Comparison of ENCODE assay signal across 1 cellular context in the genomic region with DNA sequence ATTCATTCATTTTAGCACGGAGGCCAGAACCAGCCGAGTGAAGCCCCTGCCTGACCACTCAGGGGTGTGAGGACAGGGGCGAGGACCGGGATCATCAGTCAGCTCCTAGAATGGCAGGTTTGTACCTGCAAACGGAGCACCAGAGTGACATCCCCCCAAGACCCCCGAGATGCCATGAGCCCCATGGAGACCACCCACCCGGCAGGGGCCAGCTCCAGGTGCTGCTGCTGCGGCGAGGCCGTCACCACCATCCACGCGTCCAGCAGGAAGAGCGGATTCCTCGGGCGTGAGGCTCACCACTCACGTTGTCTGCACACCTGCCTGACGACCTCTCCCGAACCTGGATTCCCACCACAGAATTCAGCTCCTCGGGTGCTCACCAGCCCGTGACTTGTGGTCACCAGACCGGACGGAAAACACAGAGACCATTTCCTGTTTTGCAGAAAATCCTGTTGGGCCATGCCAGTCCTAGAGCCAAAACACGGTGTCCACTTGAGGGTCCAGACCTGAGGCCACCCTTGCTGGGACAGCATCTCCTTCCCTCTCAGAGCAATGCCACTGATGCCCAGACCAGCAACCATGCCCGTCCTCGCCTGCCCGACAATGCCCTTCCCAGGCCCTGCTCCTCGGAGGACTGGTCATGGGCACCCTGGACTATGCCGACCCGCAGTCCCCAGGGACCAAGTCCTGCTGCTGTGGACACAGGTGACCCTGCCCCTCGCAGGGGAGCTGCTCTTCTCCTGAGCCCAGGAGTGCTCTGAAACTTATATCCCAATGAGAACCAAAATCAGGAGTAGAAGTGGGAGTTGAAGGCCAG.
TF ChIP-seq lines count a peak whose summit lies in the region.

No MANE protein-coding gene starts in this region.

TF ChIP-seq in WTC11, 78 proteins besides CTCF, POLR2A, EP300 and RAD21 (continued from another document):
- TF ChIP-seq, protein P1, sequence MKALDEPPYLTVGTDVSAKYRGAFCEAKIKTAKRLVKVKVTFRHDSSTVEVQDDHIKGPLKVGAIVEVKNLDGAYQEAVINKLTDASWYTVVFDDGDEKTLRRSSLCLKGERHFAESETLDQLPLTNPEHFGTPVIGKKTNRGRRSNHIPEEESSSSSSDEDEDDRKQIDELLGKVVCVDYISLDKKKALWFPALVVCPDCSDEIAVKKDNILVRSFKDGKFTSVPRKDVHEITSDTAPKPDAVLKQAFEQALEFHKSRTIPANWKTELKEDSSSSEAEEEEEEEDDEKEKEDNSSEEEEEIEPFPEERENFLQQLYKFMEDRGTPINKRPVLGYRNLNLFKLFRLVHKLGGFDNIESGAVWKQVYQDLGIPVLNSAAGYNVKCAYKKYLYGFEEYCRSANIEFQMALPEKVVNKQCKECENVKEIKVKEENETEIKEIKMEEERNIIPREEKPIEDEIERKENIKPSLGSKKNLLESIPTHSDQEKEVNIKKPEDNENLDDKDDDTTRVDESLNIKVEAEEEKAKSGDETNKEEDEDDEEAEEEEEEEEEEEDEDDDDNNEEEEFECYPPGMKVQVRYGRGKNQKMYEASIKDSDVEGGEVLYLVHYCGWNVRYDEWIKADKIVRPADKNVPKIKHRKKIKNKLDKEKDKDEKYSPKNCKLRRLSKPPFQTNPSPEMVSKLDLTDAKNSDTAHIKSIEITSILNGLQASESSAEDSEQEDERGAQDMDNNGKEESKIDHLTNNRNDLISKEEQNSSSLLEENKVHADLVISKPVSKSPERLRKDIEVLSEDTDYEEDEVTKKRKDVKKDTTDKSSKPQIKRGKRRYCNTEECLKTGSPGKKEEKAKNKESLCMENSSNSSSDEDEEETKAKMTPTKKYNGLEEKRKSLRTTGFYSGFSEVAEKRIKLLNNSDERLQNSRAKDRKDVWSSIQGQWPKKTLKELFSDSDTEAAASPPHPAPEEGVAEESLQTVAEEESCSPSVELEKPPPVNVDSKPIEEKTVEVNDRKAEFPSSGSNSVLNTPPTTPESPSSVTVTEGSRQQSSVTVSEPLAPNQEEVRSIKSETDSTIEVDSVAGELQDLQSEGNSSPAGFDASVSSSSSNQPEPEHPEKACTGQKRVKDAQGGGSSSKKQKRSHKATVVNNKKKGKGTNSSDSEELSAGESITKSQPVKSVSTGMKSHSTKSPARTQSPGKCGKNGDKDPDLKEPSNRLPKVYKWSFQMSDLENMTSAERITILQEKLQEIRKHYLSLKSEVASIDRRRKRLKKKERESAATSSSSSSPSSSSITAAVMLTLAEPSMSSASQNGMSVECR (CRISPR knock-in tag; IDR thresholded peaks at IDR 0.05; ENCODE audit: borderline replicate concordance): no peak
